Comparison of ENCODE assay signal across 8 cellular contexts in the genomic region with DNA sequence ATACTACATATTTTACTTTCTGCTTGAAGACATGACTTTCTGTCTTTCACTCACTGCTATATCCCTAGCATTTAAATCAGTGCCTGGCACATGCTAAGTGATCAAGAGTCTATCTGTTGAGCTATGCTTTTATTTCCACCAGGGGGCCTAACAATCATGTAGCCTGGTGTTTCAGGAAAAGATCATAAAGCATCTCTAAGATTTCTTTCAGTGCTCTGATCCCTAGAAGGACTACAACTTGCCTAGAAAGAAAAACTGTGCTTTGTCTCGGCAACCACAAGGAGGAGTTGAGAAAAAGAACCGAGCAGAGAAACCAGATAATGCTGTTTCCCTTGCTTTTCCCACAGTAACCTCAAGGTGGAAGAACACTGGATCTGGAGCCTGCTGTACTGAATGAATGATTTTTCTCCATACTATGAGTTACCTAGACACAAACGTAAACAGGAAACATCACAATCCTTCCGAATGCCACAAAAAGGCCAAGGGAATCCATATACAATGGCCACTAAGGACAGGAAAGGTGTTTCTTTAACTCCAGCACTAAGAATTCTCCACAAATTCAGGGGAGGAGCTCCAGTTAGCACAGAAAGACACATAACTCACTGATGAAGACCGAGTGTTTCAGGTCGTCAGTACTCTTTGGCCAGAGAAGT. TPM values are rescaled to one million over a fixed set of nuclear protein-coding genes. Genes with fewer than 3 reads are reported as not detected.
DNase-seq lines count a peak whose midpoint lies in the region; ATAC-seq and TF ChIP-seq lines count a peak whose summit lies in the region.

No MANE protein-coding gene starts in this region.

- H3K27me3 Mint-ChIP-seq in activated naive CD4-positive, alpha-beta T cell treated with anti-CD3 and anti-CD28 coated beads, Interleukin-2, amount 10 ng/mL, durations not matched to agents 7 days and 5 days: peaks cover 14% of the 10 kb centered on the region

- H3K9me3 Mint-ChIP-seq in activated naive CD4-positive, alpha-beta T cell treated with anti-CD3 and anti-CD28 coated beads, Interleukin-2, amount 10 ng/mL, durations not matched to agents 7 days and 5 days: peaks cover 3% of the 10 kb centered on the region
- H3K9me3 Mint-ChIP-seq in stimulated activated effector memory CD8-positive, alpha-beta T cell treated with anti-CD3 and anti-CD28 coated beads, Interleukin-12 subunit alpha, Interleukin-12 subunit beta, amount 100 ng/mL, for 72 hours: no peaks in the 10 kb centered on the region

- CTCF ChIA-PET in activated naive CD4-positive, alpha-beta T cell treated with anti-CD3 and anti-CD28 coated beads, Interleukin-2, amount 10 ng/mL, durations not matched to agents 7 days and 5 days (lab: Charles Lee): interaction anchor here (1.0 to 1.4 kb wide), 4 partner anchors 8 to 552 kb away, joined by 3 to 5 read pairs (median 4); no protein-coding TSS in a partner anchor

- H3K4me2 ChIP-seq in MM.1S (ENCODE audit: low read depth, low read length): peak overlapping the region; percentile 81

- peaks cover 14% of the 10 kb centered on the region; the same call in 1 of the 2 replicates for H3K79me2 ChIP-seq in MM.1S (ENCODE audit: low read length)

- H3F3A ChIP-seq in MM.1S (ENCODE audit: insufficient read depth, low read length): peaks cover 13% of the 10 kb centered on the region

- no peaks in the 10 kb centered on the region for H4K20me1 ChIP-seq in MM.1S (ENCODE audit: insufficient read depth, low read length)

- peaks cover 17% of the 10 kb centered on the region for H3K4me1 ChIP-seq in MM.1S (ENCODE audit: low read length)

- H3K4me3 Mint-ChIP-seq in activated naive CD4-positive, alpha-beta T cell treated with anti-CD3 and anti-CD28 coated beads, Interleukin-2, amount 10 ng/mL, durations not matched to agents 7 days and 5 days: no peak overlapping the region
- H3K4me3 Mint-ChIP-seq in stimulated activated effector memory CD8-positive, alpha-beta T cell treated with anti-CD3 and anti-CD28 coated beads, Interleukin-12 subunit alpha, Interleukin-12 subunit beta, amount 100 ng/mL, for 72 hours: no peak overlapping the region

- ATAC-seq in stimulated activated effector memory CD8-positive, alpha-beta T cell treated with anti-CD3 and anti-CD28 coated beads, Interleukin-12 subunit alpha, Interleukin-12 subunit beta, amount 100 ng/mL, for 72 hours: peak; percentile 29
- ATAC-seq in HG02884 (IDR thresholded peaks at IDR 0.05; ENCODE audit: unreplicated experiment): no peak

- peak; percentile 76 for TF ChIP-seq CTCF in MM.1S (IDR thresholded peaks at IDR 0.05; ENCODE audit: low read length)

- H3K9me2 ChIP-seq in MM.1S (replicated peaks; ENCODE audit: insufficient read depth, low read length): no peaks in the 10 kb centered on the region

- H3K36me3 Mint-ChIP-seq in activated naive CD4-positive, alpha-beta T cell treated with anti-CD3 and anti-CD28 coated beads, Interleukin-2, amount 10 ng/mL, durations not matched to agents 7 days and 5 days: no peaks in the 10 kb centered on the region
- no peaks in the 10 kb centered on the region for H3K36me3 Mint-ChIP-seq in stimulated activated effector memory CD8-positive, alpha-beta T cell treated with anti-CD3 and anti-CD28 coated beads, Interleukin-12 subunit alpha, Interleukin-12 subunit beta, amount 100 ng/mL, for 72 hours

- H3K27me3 ChIP-seq in MM.1S (replicated peaks; ENCODE audit: insufficient read depth, low read length): no peaks in the 10 kb centered on the region

- no peak overlapping the region for H3K27ac Mint-ChIP-seq in activated naive CD4-positive, alpha-beta T cell treated with anti-CD3 and anti-CD28 coated beads, Interleukin-2, amount 10 ng/mL, durations not matched to agents 7 days and 5 days
- no peak overlapping the region for H3K27ac Mint-ChIP-seq in stimulated activated effector memory CD8-positive, alpha-beta T cell treated with anti-CD3 and anti-CD28 coated beads, Interleukin-12 subunit alpha, Interleukin-12 subunit beta, amount 100 ng/mL, for 72 hours

- H3K4me1 Mint-ChIP-seq in activated naive CD4-positive, alpha-beta T cell treated with anti-CD3 and anti-CD28 coated beads, Interleukin-2, amount 10 ng/mL, durations not matched to agents 7 days and 5 days: peaks cover 8% of the 10 kb centered on the region
- H3K4me1 Mint-ChIP-seq in stimulated activated effector memory CD8-positive, alpha-beta T cell treated with anti-CD3 and anti-CD28 coated beads, Interleukin-12 subunit alpha, Interleukin-12 subunit beta, amount 100 ng/mL, for 72 hours: peaks cover 21% of the 10 kb centered on the region

- H3K4me3 ChIP-seq in MM.1S (ENCODE audit: low read length): peak overlapping the region; percentile 78

- no peaks in the 10 kb centered on the region for H3K36me3 ChIP-seq in MM.1S (replicated peaks; ENCODE audit: insufficient read depth, low read length)

- H3K9ac ChIP-seq in MM.1S (ENCODE audit: low read length): peak overlapping the region; percentile 77; the same call in 1 of the 2 replicates

- H3K9me3 ChIP-seq in MM.1S (replicated peaks; ENCODE audit: insufficient read depth, low read length): no peaks in the 10 kb centered on the region

- peak overlapping the region; percentile 24; the same call in 1 of the 2 replicates for H3K27ac ChIP-seq in MM.1S (ENCODE audit: low read length)

- H2AFZ ChIP-seq in MM.1S (ENCODE audit: low read length): peak overlapping the region; percentile 93

- peak; percentile 43 for DNase-seq in activated naive CD4-positive, alpha-beta T cell treated with anti-CD3 and anti-CD28 coated beads, Interleukin-2, amount 10 ng/mL, durations not matched to agents 7 days and 5 days
- DNase-seq in activated naive CD4-positive, alpha-beta T cell treated with Interleukin-2 at 50 U/mL for 16 hours: no peak
- DNase-seq in MM.1S (peak; percentile 88), RKO (ENCODE audit: low spot score) (peak; percentile 99), cerebellum (ENCODE audit: low spot score) (peak; percentile 76), islet precursor cell (peak; percentile 91)
- DNase-seq in stimulated activated effector memory CD8-positive, alpha-beta T cell treated with anti-CD3 and anti-CD28 coated beads, Interleukin-12 subunit alpha, Interleukin-12 subunit beta, amount 100 ng/mL, for 72 hours (ENCODE audit: low spot score in 2 of 2): peak in 1 of 2 donors; percentile 57

RNA-seq across cellular contexts. Expression of gene CRY1, which starts 1.2 kb away (rescaled TPM):
- total RNA-seq in cerebellum: 33.6 TPM
